ENCODE assay signal across 21 cellular contexts in genomic region chr9:86573886-86574285, GRCh38.
DNase-seq lines count a peak whose midpoint lies in the region; ATAC-seq and TF ChIP-seq lines count a peak whose summit lies in the region.
"Had no signal": no experiment of that assay in that cellular context is flagged by ENCODE, and none has a peak within 500 bp of the region (broad histone marks: within the 10 kb centered on the region; RNA-seq: fewer than 3 reads in every experiment).

No MANE protein-coding gene starts in this region.

- no peaks in the 10 kb centered on the region for H3K79me1 ChIP-seq in IMR-90 (ENCODE audit: low read depth in 1 of 2, low read length in 2 of 2)

- H3K36me3 Mint-ChIP-seq in nephron (ENCODE audit: low read depth): no peaks in the 10 kb centered on the region
- H3K36me3 Mint-ChIP-seq in activated T-cell treated with anti-CD3 and anti-CD28 coated beads, Interleukin-2, amount 50 U/mL, for 72 hours (ENCODE audit: insufficient read depth in 2 of 2): no peaks in the 10 kb centered on the region
- H3K36me3 Mint-ChIP-seq in immature natural killer cell: no peaks in the 10 kb centered on the region
- H3K36me3 Mint-ChIP-seq: CD14-positive monocyte had no signal

- TF ChIP-seq RAD21 in IMR-90 (IDR thresholded peaks at IDR 0.05; ENCODE audit: low read length): no peak

- H3K27ac Mint-ChIP-seq in nephron (peak overlapping the region in 2 of 3 experiments; percentile 31 to 73), immature natural killer cell (no peak overlapping the region)
- H3K27ac Mint-ChIP-seq in activated T-cell treated with anti-CD3 and anti-CD28 coated beads, Interleukin-2, amount 50 U/mL, for 72 hours: no peak overlapping the region
- H3K27ac Mint-ChIP-seq: CD14-positive monocyte had no signal

- CTCF ChIA-PET in IMR-90 (lab: Yijun Ruan, JAX): no interaction called here

- WGBS in IMR-90 (ENCODE audit: extremely low coverage in 2 of 2, insufficient read length in 1 of 2), 2 experiments: no CpG with 5 or more reads among the region's 2 CpGs

- no peak for ATAC-seq in IMR-90 (ENCODE audit: low read depth)
- no peak for ATAC-seq in activated T-cell treated with anti-CD3 and anti-CD28 coated beads, Interleukin-2, amount 50 U/mL, for 72 hours (replicated peaks in 1 of 2)
- no peak for ATAC-seq in GM21447 (IDR thresholded peaks at IDR 0.05; ENCODE audit: unreplicated experiment)
- ATAC-seq: HCT116, SK-N-SH treated with all-trans-retinoic acid at 6 μM for 48 hours had no signal

- H2BK120ac ChIP-seq in IMR-90 (ENCODE audit: low read depth, low read length): no peak overlapping the region

- dilution Hi-C loops in IMR-90 (cut with HindIII; ENCODE audit: low sequenced_read_pairs, unreplicated experiment): no loop called here

- no peaks in the 10 kb centered on the region for H4K20me1 ChIP-seq in IMR-90 (ENCODE audit: insufficient read depth, low read length)

- H3K36me3 ChIP-seq in IMR-90 (ENCODE audit: control insufficient read depth, insufficient read depth, low read length): no peaks in the 10 kb centered on the region

- no peak overlapping the region for H3K4me2 ChIP-seq in IMR-90 (ENCODE audit: low read depth, low read length)

- no peak overlapping the region for H3K4ac ChIP-seq in IMR-90 (ENCODE audit: low read depth, low read length)

- H3K14ac ChIP-seq in IMR-90 (replicated peaks; ENCODE audit: low read depth, low read length): no peak overlapping the region

- no peak overlapping the region for H3K56ac ChIP-seq in IMR-90 (ENCODE audit: extremely low read depth, insufficient read depth, low read length)

- in situ Hi-C loops in IMR-90 (cut with MboI; ENCODE audit: low sequenced_read_pairs): no loop called here

- no peak overlapping the region for H4K8ac ChIP-seq in IMR-90 (ENCODE audit: low read depth in 2 of 2, low read length in 2 of 2)

- no TSS peak for BruUV-seq in IMR-90 (replicated peaks; lab: Mats Ljungman, UMichigan)

- H3K9me3 Mint-ChIP-seq in nephron: peaks cover 29% of the 10 kb centered on the region
- H3K9me3 Mint-ChIP-seq in activated T-cell treated with anti-CD3 and anti-CD28 coated beads, Interleukin-2, amount 50 U/mL, for 72 hours: peaks cover 0 to 3% of the 10 kb centered on the region in 2 donors
- peaks cover 0 to 3% (median under 1%) of the 10 kb centered on the region in 6 donors for H3K9me3 Mint-ChIP-seq in immature natural killer cell

- no peak overlapping the region for H2AK9ac ChIP-seq in IMR-90 (replicated peaks; ENCODE audit: low read depth, low read length, poor library complexity)

- no peak overlapping the region for H3K27ac ChIP-seq in IMR-90 (ENCODE audit: insufficient read depth, low read length)
- H3K27ac ChIP-seq: RWPE1 had no signal

- H3K18ac ChIP-seq in IMR-90 (ENCODE audit: low read depth, low read length): no peak overlapping the region

- H2BK15ac ChIP-seq in IMR-90 (ENCODE audit: low read depth, low read length): no peak overlapping the region

- H3K4me1 ChIP-seq in IMR-90 (ENCODE audit: control insufficient read depth, insufficient read depth, low read length): no peaks in the 10 kb centered on the region

- no peak overlapping the region for H3K9ac ChIP-seq in IMR-90 (ENCODE audit: low read depth, low read length)

- H3K27me3 Mint-ChIP-seq in nephron (ENCODE audit: low read depth): peaks cover 10% of the 10 kb centered on the region
- peaks cover 14% of the 10 kb centered on the region for H3K27me3 Mint-ChIP-seq in activated T-cell treated with anti-CD3 and anti-CD28 coated beads, Interleukin-2, amount 50 U/mL, for 72 hours (ENCODE audit: low read depth)
- H3K27me3 Mint-ChIP-seq in immature natural killer cell (ENCODE audit: low read depth in 3 of 3): peaks cover 0 to 7% (median 2%) of the 10 kb centered on the region in 3 donors

- DNase-seq in AG20443 (ENCODE audit: low spot score) (peak; percentile 48), IMR-90 (peak; percentile 53), fibroblast of gingiva (ENCODE audit: low read depth) (peak; percentile 48), immature natural killer cell (no peak), DMS79 (lab: John Stamatoyannopoulos, UW) (no peak)
- DNase-seq in activated T-cell treated with anti-CD3 and anti-CD28 coated beads, Interleukin-2, amount 50 U/mL, for 72 hours: no peak
- DNase-seq: DND-41, KG1, MV-4-11, NCI-H1417, NCI-H187, NCI-H2227 treated with DMSO at 0.1 percent for 48 hours, NCI-H510A treated with DMSO at 0.1 percent for 48 hours, NCI-H82, SIG-M5 had no signal

- H3K4me3 Mint-ChIP-seq in nephron (no peak overlapping the region), immature natural killer cell (no peak overlapping the region)
- H3K4me3 Mint-ChIP-seq in activated T-cell treated with anti-CD3 and anti-CD28 coated beads, Interleukin-2, amount 50 U/mL, for 72 hours: no peak overlapping the region
- H3K4me3 Mint-ChIP-seq: CD14-positive monocyte had no signal

- H3K23ac ChIP-seq in IMR-90 (ENCODE audit: low read depth, low read length): no peak overlapping the region

- no peaks in the 10 kb centered on the region for H3K9me1 ChIP-seq in IMR-90 (ENCODE audit: insufficient read depth, low read length)

- no peak for TF ChIP-seq POLR2A in IMR-90 (IDR thresholded peaks at IDR 0.05; ENCODE audit: low read depth, low read length)

- no peak overlapping the region for H2BK5ac ChIP-seq in IMR-90 (ENCODE audit: low read depth, low read length, poor library complexity, severe bottlenecking)

- POLR2A ChIA-PET in IMR-90 (lab: Charles Lee; ENCODE audit: unreplicated experiment): no interaction called here

- intact Hi-C loops in IMR-90 (cut with micrococcal nuclease): no loop called here

- H3K27me3 ChIP-seq in IMR-90 (ENCODE audit: control insufficient read depth, insufficient read depth, low read length): no peaks in the 10 kb centered on the region; the same call in 1 of the 2 replicates

- H2BK20ac ChIP-seq in IMR-90 (ENCODE audit: low read depth, low read length): no peak overlapping the region

- H4K91ac ChIP-seq in IMR-90 (ENCODE audit: insufficient read depth, low read depth, low read length): no peak overlapping the region

- peaks cover 2% of the 10 kb centered on the region; the same call in 1 of the 2 replicates for H3K9me3 ChIP-seq in IMR-90 (ENCODE audit: control insufficient read depth, insufficient read depth, low read length)

- no peak overlapping the region for H2AK5ac ChIP-seq in IMR-90 (ENCODE audit: low read depth, low read length)

- H3K4me1 Mint-ChIP-seq in nephron (peaks cover 52% of the 10 kb centered on the region), immature natural killer cell (no peaks in the 10 kb centered on the region)
- no peaks in the 10 kb centered on the region for H3K4me1 Mint-ChIP-seq in activated T-cell treated with anti-CD3 and anti-CD28 coated beads, Interleukin-2, amount 50 U/mL, for 72 hours (ENCODE audit: low read depth)
- H3K4me1 Mint-ChIP-seq: CD14-positive monocyte had no signal

- H3K4me3 ChIP-seq in IMR-90 (ENCODE audit: insufficient read depth, low read depth, low read length): no peak overlapping the region

- no peak overlapping the region for H4K5ac ChIP-seq in IMR-90 (ENCODE audit: low read depth, low read length)

- TF ChIP-seq CTCF in IMR-90 (conservative IDR thresholded peaks at IDR 0.05; ENCODE audit: low read depth, low read length) (no peak), nephron (IDR thresholded peaks at IDR 0.05; ENCODE audit: unreplicated experiment in 3 of 3) (no peak)

- no peak overlapping the region for H2AFZ ChIP-seq in IMR-90 (replicated peaks; ENCODE audit: low read length, poor library complexity)

TF ChIP-seq in IMR-90, 13 proteins besides CTCF, POLR2A, EP300 and RAD21:
- no peak for TF ChIP-seq SMC3 (IDR thresholded peaks at IDR 0.05; ENCODE audit: low read depth, low read length)
- no peak for TF ChIP-seq MAZ (IDR thresholded peaks at IDR 0.05; ENCODE audit: borderline replicate concordance, low read depth, low read length)
- TF ChIP-seq RFX5 (IDR thresholded peaks at IDR 0.05; ENCODE audit: low read depth, low read length): no peak
- TF ChIP-seq CEBPB (IDR thresholded peaks at IDR 0.05; ENCODE audit: low read depth, low read length): no peak
- no peak for TF ChIP-seq MAFK (IDR thresholded peaks at IDR 0.05; ENCODE audit: low read depth, low read length)
- no peak for TF ChIP-seq CHD1 (IDR thresholded peaks at IDR 0.05; ENCODE audit: low read depth, low read length)
- TF ChIP-seq RCOR1 (IDR thresholded peaks at IDR 0.05; ENCODE audit: insufficient replicate concordance, low read length): no peak
- no peak for TF ChIP-seq NFE2L2 (IDR thresholded peaks at IDR 0.05; ENCODE audit: low read depth, low read length)
- no peak for TF ChIP-seq BHLHE40 (IDR thresholded peaks at IDR 0.05; ENCODE audit: low read depth, low read length)
- TF ChIP-seq USF2 (IDR thresholded peaks at IDR 0.05; ENCODE audit: low read depth, low read length): no peak
- TF ChIP-seq ELK1 (IDR thresholded peaks at IDR 0.05; ENCODE audit: borderline replicate concordance, low read depth, low read length): no peak

Comparison
In these comparisons a context has a peak if more than half of its experiments do, and no peak if none do; other contexts are left out.
1. DNase-seq: peak in AG20443 (single experiment), IMR-90 (single experiment) and fibroblast of gingiva (single experiment); none in activated T-cell treated with anti-CD3 and anti-CD28 coated beads, Interleukin-2, amount 50 U/mL, for 72 hours (0 of 2), immature natural killer cell (0 of 3) and DMS79 (single experiment).
2. H3K27ac Mint-ChIP-seq: peak in nephron (2 of 3); none in activated T-cell treated with anti-CD3 and anti-CD28 coated beads, Interleukin-2, amount 50 U/mL, for 72 hours (single experiment) and immature natural killer cell (0 of 6).